ENCODE assay signal across 2 cellular contexts in the genomic region with DNA sequence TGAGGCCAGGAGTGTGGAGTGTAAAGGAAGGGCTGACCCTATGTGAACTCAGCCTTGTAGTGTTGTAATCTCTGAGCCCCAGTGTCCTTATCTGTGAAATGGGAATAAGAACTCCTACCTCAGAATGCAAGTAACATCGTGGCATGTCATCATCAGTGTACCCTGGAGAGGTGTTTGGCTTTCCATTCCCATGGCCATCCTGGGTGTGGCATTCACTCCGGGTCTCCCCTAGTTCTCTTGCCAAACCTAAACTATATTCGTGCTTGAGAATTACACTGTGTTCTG.
TF ChIP-seq lines count a peak whose summit lies in the region.

No MANE protein-coding gene starts in this region.

TF ChIP-seq in SK-N-SH, 30 proteins besides CTCF, POLR2A, EP300 and RAD21 (continued from another document):
- TF ChIP-seq RCOR1 (IDR thresholded peaks at IDR 0.05; ENCODE audit: low read length) (no peak), FOSL2 (IDR thresholded peaks at IDR 0.05; ENCODE audit: borderline replicate concordance, low read depth) (no peak), CHD2 (IDR thresholded peaks at IDR 0.05; ENCODE audit: low read length, partially characterized antibody) (no peak), TEAD4 (IDR thresholded peaks at IDR 0.05; ENCODE audit: borderline replicate concordance, insufficient read depth) (no peak)
- TF ChIP-seq, protein P1, sequence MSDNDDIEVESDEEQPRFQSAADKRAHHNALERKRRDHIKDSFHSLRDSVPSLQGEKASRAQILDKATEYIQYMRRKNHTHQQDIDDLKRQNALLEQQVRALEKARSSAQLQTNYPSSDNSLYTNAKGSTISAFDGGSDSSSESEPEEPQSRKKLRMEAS (IDR thresholded peaks at IDR 0.05; ENCODE audit: low read depth): no peak
- TF ChIP-seq, protein P2, sequence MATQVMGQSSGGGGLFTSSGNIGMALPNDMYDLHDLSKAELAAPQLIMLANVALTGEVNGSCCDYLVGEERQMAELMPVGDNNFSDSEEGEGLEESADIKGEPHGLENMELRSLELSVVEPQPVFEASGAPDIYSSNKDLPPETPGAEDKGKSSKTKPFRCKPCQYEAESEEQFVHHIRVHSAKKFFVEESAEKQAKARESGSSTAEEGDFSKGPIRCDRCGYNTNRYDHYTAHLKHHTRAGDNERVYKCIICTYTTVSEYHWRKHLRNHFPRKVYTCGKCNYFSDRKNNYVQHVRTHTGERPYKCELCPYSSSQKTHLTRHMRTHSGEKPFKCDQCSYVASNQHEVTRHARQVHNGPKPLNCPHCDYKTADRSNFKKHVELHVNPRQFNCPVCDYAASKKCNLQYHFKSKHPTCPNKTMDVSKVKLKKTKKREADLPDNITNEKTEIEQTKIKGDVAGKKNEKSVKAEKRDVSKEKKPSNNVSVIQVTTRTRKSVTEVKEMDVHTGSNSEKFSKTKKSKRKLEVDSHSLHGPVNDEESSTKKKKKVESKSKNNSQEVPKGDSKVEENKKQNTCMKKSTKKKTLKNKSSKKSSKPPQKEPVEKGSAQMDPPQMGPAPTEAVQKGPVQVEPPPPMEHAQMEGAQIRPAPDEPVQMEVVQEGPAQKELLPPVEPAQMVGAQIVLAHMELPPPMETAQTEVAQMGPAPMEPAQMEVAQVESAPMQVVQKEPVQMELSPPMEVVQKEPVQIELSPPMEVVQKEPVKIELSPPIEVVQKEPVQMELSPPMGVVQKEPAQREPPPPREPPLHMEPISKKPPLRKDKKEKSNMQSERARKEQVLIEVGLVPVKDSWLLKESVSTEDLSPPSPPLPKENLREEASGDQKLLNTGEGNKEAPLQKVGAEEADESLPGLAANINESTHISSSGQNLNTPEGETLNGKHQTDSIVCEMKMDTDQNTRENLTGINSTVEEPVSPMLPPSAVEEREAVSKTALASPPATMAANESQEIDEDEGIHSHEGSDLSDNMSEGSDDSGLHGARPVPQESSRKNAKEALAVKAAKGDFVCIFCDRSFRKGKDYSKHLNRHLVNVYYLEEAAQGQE (IDR thresholded peaks at IDR 0.05; ENCODE audit: low read depth, low read length): no peak

TF ChIP-seq in SK-N-SH treated with all-trans-retinoic acid at 6 μM for 48 hours, 23 proteins besides CTCF, POLR2A, EP300 and RAD21 (continued from another document):
- TF ChIP-seq TOX (CRISPR knock-in tag; IDR thresholded peaks at IDR 0.05; ENCODE audit: borderline replicate concordance) (no peak), ZNF8 (CRISPR knock-in tag; IDR thresholded peaks at IDR 0.05) (no peak), CSDC2 (CRISPR knock-in tag; IDR thresholded peaks at IDR 0.05) (no peak), PPARA (CRISPR knock-in tag; IDR thresholded peaks at IDR 0.05; ENCODE audit: borderline replicate concordance) (no peak), ZFP30 (CRISPR knock-in tag; IDR thresholded peaks at IDR 0.05) (no peak), ZC3H10 (CRISPR knock-in tag; IDR thresholded peaks at IDR 0.05) (no peak), ZFP3 (CRISPR knock-in tag; IDR thresholded peaks at IDR 0.05) (no peak), SNAI2 (CRISPR knock-in tag; IDR thresholded peaks at IDR 0.05) (no peak), BACH2 (CRISPR knock-in tag; IDR thresholded peaks at IDR 0.05; ENCODE audit: borderline replicate concordance) (no peak), CREB5 (CRISPR knock-in tag; IDR thresholded peaks at IDR 0.05; ENCODE audit: low read depth) (no peak), RARB (CRISPR knock-in tag; IDR thresholded peaks at IDR 0.05) (no peak), TCF4 (CRISPR knock-in tag; IDR thresholded peaks at IDR 0.05; ENCODE audit: borderline replicate concordance) (no peak)
- TF ChIP-seq, protein P3, sequence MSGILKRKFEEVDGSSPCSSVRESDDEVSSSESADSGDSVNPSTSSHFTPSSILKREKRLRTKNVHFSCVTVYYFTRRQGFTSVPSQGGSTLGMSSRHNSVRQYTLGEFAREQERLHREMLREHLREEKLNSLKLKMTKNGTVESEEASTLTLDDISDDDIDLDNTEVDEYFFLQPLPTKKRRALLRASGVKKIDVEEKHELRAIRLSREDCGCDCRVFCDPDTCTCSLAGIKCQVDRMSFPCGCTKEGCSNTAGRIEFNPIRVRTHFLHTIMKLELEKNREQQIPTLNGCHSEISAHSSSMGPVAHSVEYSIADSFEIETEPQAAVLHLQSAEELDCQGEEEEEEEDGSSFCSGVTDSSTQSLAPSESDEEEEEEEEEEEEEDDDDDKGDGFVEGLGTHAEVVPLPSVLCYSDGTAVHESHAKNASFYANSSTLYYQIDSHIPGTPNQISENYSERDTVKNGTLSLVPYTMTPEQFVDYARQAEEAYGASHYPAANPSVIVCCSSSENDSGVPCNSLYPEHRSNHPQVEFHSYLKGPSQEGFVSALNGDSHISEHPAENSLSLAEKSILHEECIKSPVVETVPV (CRISPR knock-in tag; IDR thresholded peaks at IDR 0.05): no peak
